ENCODE assay signal across 19 cellular contexts in the genomic region with DNA sequence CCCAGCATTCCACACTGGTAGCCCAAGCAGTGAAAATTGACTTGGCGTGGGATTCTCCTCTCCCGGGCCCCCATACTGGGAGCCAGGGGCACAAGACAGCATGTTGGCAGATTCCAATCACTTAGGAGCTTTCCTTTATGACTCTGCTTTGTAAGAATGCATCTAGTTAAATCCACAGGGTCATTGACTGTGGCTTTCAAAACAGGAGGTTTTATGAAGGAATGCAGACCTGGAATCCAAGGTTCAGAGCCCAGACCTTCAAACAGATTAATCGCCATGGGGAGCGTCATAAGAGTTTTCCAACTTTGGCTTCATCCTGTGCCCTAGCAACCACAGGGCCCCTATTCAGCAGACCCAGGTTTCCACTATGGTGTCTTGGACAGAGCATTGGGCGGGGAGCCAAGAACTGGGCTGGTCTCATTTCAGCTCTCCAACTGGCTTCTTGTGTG.
DNase-seq lines count a peak whose midpoint lies in the region; ATAC-seq and TF ChIP-seq lines count a peak whose summit lies in the region.
"Had no signal": no experiment of that assay in that cellular context is flagged by ENCODE, and none has a peak within 500 bp of the region (broad histone marks: within the 10 kb centered on the region; RNA-seq: fewer than 3 reads in every experiment).

No MANE protein-coding gene starts in this region.

- no peaks in the 10 kb centered on the region for H3K36me3 Mint-ChIP-seq in Calu3 (ENCODE audit: insufficient read depth, unreplicated experiment)
- H3K36me3 Mint-ChIP-seq: CD14-positive monocyte had no signal

- H3K4me3 Mint-ChIP-seq in Calu3 (ENCODE audit: low read depth, unreplicated experiment): no peak overlapping the region
- H3K4me3 Mint-ChIP-seq: activated naive CD4-positive, alpha-beta T cell treated with anti-CD3 and anti-CD28 coated beads for 36 hours; CD14-positive monocyte had no signal

- TF ChIP-seq CTCF in astrocyte of the cerebellum (IDR thresholded peaks at IDR 0.05; ENCODE audit: low read depth, low read length, missing control alignments) (no peak), Calu3 (IDR thresholded peaks at IDR 0.05; ENCODE audit: unreplicated experiment) (no peak)

- intact Hi-C loops in sciatic nerve (cut with DNase I) (no loop called here), Calu3 (cut with micrococcal nuclease; ENCODE audit: unreplicated experiment) (no loop called here)

- H3K4me1 Mint-ChIP-seq in Calu3 (ENCODE audit: low read depth, unreplicated experiment): no peaks in the 10 kb centered on the region
- H3K4me1 Mint-ChIP-seq: CD14-positive monocyte had no signal

- H3K27me3 Mint-ChIP-seq in Calu3 (ENCODE audit: unreplicated experiment): no peaks in the 10 kb centered on the region
- H3K27me3 Mint-ChIP-seq: progenitor cell of endocrine pancreas had no signal

- H3K27ac Mint-ChIP-seq in Calu3 (ENCODE audit: unreplicated experiment): no peak overlapping the region
- H3K27ac Mint-ChIP-seq: activated naive CD4-positive, alpha-beta T cell treated with anti-CD3 and anti-CD28 coated beads for 36 hours; CD14-positive monocyte; progenitor cell of endocrine pancreas had no signal

- in situ Hi-C loops in astrocyte of the cerebellum (cut with HindIII; ENCODE audit: low sequenced_read_pairs): no loop called here

- no peak for ATAC-seq in sciatic nerve
- ATAC-seq: left lobe of liver had no signal

- DNase-seq in NCI-H2196 (lab: John Stamatoyannopoulos, UW; ENCODE audit: unreplicated experiment) (peak; percentile 19), NCI-H2196 treated with DMSO at 0.1 percent for 48 hours (lab: John Stamatoyannopoulos, UW; ENCODE audit: unreplicated experiment) (no peak), astrocyte of the cerebellum (ENCODE audit: low read depth) (peak; percentile 91), islet precursor cell (peak; percentile 93), sciatic nerve (ENCODE audit: low spot score) (peak; percentile 62), Calu3 (no peak), HPDE6-E6E7 (ENCODE audit: extremely low spot score) (no peak), NCI-H187 (lab: John Stamatoyannopoulos, UW) (no peak)
- DNase-seq: 8988T; activated CD4-positive, alpha-beta T cell treated with anti-CD3 and anti-CD28 coated beads for 48 hours; activated naive CD4-positive, alpha-beta T cell treated with anti-CD3 and anti-CD28 coated beads for 36 hours; activated T-cell treated with anti-CD3 and anti-CD28 coated beads for 4 hours; effector memory CD4-positive, alpha-beta T cell; KBM-7; NCI-H1048; stimulated activated naive CD4-positive, alpha-beta T cell treated with Interleukin-2 at 50 U/mL for 16 hours had no signal

- no peak overlapping the region for H3K4me3 ChIP-seq in astrocyte of the cerebellum (ENCODE audit: low read depth, low read length)

- CTCF ChIA-PET in Calu3 (lab: Charles Lee): no interaction called here

- H3K9me3 Mint-ChIP-seq in Calu3 (ENCODE audit: low read depth, unreplicated experiment): peaks cover 4% of the 10 kb centered on the region
- H3K9me3 Mint-ChIP-seq: activated naive CD4-positive, alpha-beta T cell treated with anti-CD3 and anti-CD28 coated beads for 36 hours had no signal

- BruUV-seq in Calu3 (replicated peaks; lab: Mats Ljungman, UMichigan): no TSS peak

Comparison
In these comparisons a context has a peak if more than half of its experiments do, and no peak if none do; other contexts are left out.
1. DNase-seq: peak in NCI-H2196 (single experiment), astrocyte of the cerebellum (single experiment), islet precursor cell (single experiment) and sciatic nerve (single experiment); none in NCI-H2196 treated with DMSO at 0.1 percent for 48 hours (single experiment), Calu3 (single experiment), HPDE6-E6E7 (single experiment) and NCI-H187 (0 of 2).